Comparison of ENCODE assay signal across 8 cellular contexts in the genomic region with DNA sequence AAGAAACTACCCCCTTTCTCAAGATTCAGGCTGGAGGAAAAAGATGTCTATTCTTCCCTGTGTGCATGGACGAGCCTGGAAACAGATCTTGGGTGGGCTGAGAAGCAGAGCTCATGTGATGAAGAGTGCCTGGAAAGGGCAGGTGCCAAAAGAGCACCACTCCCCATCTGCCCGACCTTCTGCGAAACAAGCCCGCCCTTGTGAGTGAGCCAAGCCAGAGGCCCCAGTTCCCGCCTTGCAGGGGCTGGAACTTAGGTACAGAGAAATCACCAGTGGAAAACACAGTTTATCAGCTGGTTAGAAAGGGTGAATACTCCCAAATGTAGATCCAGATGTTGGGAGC. TPM values are rescaled to one million over a fixed set of nuclear protein-coding genes. Genes with fewer than 3 reads are reported as not detected.
DNase-seq lines count a peak whose midpoint lies in the region; ATAC-seq, FAIRE-seq and TF ChIP-seq lines count a peak whose summit lies in the region.

No MANE protein-coding gene starts in this region.

- FAIRE-seq in GM12891 (lab: Jason Lieb, UNC): no peak

- H3K27ac ChIP-seq in SK-N-MC: no peak overlapping the region; the same call in 1 of the 2 replicates

- H3K9me3 ChIP-seq in SK-N-MC (ENCODE audit: low read depth, low read length): no peaks in the 10 kb centered on the region

- H3K9ac ChIP-seq in SK-N-MC (ENCODE audit: insufficient read length): peak overlapping the region; percentile 96

- intact Hi-C loops in posterior vena cava (cut with DNase I): no loop called here

- peak overlapping the region; percentile 95 for H3K4me3 ChIP-seq in SK-N-MC

- ATAC-seq in activated CD4-positive, CD25-positive, alpha-beta regulatory T cell treated with anti-CD3 and anti-CD28 coated beads, Interleukin-2, amount 50 U/mL, for 24 hours: no peak
- ATAC-seq in HG03045 (IDR thresholded peaks at IDR 0.05; ENCODE audit: unreplicated experiment) (no peak), GM21576 (IDR thresholded peaks at IDR 0.05; ENCODE audit: unreplicated experiment) (no peak)

- TF ChIP-seq POLR2A in GM12891 (IDR thresholded peaks at IDR 0.05; ENCODE audit: low read depth, low read length): no peak

- H3K36me3 ChIP-seq in SK-N-MC (ENCODE audit: insufficient read depth, low read length): peaks cover 31% of the 10 kb centered on the region

- DNase-seq in HCEC 1CT: peak; percentile 37
- no peak for DNase-seq in SK-N-MC (ENCODE audit: low read depth, low spot score)
- peak; percentile 65 for DNase-seq in fibroblast of gingiva (ENCODE audit: low read depth)
- peak; percentile 91 for DNase-seq in posterior vena cava (ENCODE audit: low spot score)
- DNase-seq in GM12891 (ENCODE audit: insufficient read length, low spot score): no peak

TF ChIP-seq in GM12891, 5 proteins besides CTCF, POLR2A, EP300 and RAD21:
- no peak for TF ChIP-seq SPI1 (IDR thresholded peaks at IDR 0.05; ENCODE audit: low read depth, low read length)
- no peak for TF ChIP-seq POLR2AphosphoS5 (IDR thresholded peaks at IDR 0.05; ENCODE audit: low read depth, low read length)
- no peak for TF ChIP-seq TAF1 (IDR thresholded peaks at IDR 0.05; ENCODE audit: low read depth, low read length)
- no peak for TF ChIP-seq PAX5 (IDR thresholded peaks at IDR 0.05; ENCODE audit: insufficient read depth, low read length, severe bottlenecking)
- no peak for TF ChIP-seq POU2F2 (IDR thresholded peaks at IDR 0.05; ENCODE audit: low read depth, low read length)

RNA-seq across cellular contexts. Expression of gene A3GALT2, which starts 26.7 kb away (rescaled TPM):
- under 1 TPM in 1 of 2 donors, not detected in 1; 0.24 TPM for total RNA-seq in posterior vena cava
- polyA plus RNA-seq in GM12891 (2012; ENCODE audit: low read depth, missing spikeins): not detected

Comparison
In these comparisons a context has a peak if more than half of its experiments do, and no peak if none do; other contexts are left out.
1. DNase-seq: peak in HCEC 1CT (single experiment), fibroblast of gingiva (single experiment) and posterior vena cava (single experiment); none in SK-N-MC (single experiment) and GM12891 (single experiment).